Comparison of ENCODE assay signal across 17 cellular contexts in the genomic region with DNA sequence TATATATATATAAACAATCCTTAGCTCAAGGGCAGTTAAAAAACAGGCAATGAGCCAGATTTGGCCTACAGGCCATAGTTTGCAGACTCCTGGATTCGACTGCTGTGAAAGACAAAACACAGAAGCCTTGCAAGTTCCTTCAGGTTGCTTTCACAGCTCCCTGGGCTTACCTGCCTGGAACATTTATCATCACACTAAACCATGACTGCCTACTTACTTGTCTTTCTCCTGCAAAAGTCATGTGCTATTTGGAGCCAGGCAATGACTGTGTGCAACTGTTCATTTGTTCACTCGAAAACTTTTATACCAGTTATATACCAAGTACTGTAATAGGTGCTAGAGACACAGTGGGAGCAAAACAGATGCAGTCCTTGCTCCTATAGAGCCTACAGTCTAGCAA. TPM values are rescaled to one million over a fixed set of nuclear protein-coding genes. Genes with fewer than 3 reads are reported as not detected.
A peak's percentile ranks its signal among the peaks of the same experiment; 100 is the strongest.
DNase-seq lines count a peak whose midpoint lies in the region; ATAC-seq and TF ChIP-seq lines count a peak whose summit lies in the region.
"Had no signal": no experiment of that assay in that cellular context is flagged by ENCODE, and none has a peak within 500 bp of the region (broad histone marks: within the 10 kb centered on the region; RNA-seq: fewer than 3 reads in every experiment).

No MANE protein-coding gene starts in this region.

- peak overlapping the region; percentile 57; the same call in 1 of the 2 replicates for H2AFZ ChIP-seq in SK-N-SH (ENCODE audit: low read depth)
- peak overlapping the region; percentile 83 for H2AFZ ChIP-seq in Karpas-422 (ENCODE audit: low read length)

- no peaks in the 10 kb centered on the region for H3F3A ChIP-seq in SK-N-SH (replicated peaks; ENCODE audit: insufficient read depth)

- H3K27ac Mint-ChIP-seq in activated naive CD8-positive, alpha-beta T cell, result peak overlapping the region; percentile 94
- peak overlapping the region; percentile 52 to 92 (median 84) for H3K27ac Mint-ChIP-seq in naive thymus-derived CD8-positive, alpha-beta T cell

- ATAC-seq in SK-N-SH treated with all-trans-retinoic acid at 6 μM for 48 hours (no peak), psoas muscle (no peak), GM21737 (IDR thresholded peaks at IDR 0.05; ENCODE audit: unreplicated experiment) (no peak), HG02763 (IDR thresholded peaks at IDR 0.05; ENCODE audit: unreplicated experiment) (no peak)
- no peak for ATAC-seq in naive thymus-derived CD8-positive, alpha-beta T cell
- ATAC-seq: left ventricle myocardium superior, right cardiac atrium had no signal

- POLR2A ChIA-PET in SK-N-SH (lab: Yijun Ruan, JAX), result interaction anchor here (1.0 kb wide), 1 partner anchor 161 kb away, joined by 4 read pairs; no protein-coding TSS in a partner anchor
- POLR2A ChIA-PET in naive thymus-derived CD8-positive, alpha-beta T cell (lab: Charles Lee), result interaction anchor here (0.6 to 4.7 kb wide), 11 partner anchors 9 to 804 kb away, joined by 3 to 14 read pairs (median 3); no protein-coding TSS in a partner anchor

- H3K4me1 ChIP-seq in SK-N-SH (ENCODE audit: control insufficient read depth in 1 of 2, insufficient read depth in 2 of 2, low read depth in 1 of 2, low read length in 1 of 2), result peaks cover 0 to 7% of the 10 kb centered on the region in 2 experiments; a peak in 3 of 4 replicates
- H3K4me1 ChIP-seq in Karpas-422 (ENCODE audit: low read length), result peaks cover 35% of the 10 kb centered on the region
- H3K4me1 ChIP-seq in psoas muscle, result peaks cover 21% of the 10 kb centered on the region

- 55% methylated on average over 2 of the region's 2 CpGs for WGBS in SK-N-SH (ENCODE audit: low lambda C conversion rate)
- WGBS in psoas muscle, 3 donors, result 90 to 94% (median 92%) methylated on average over 2 of the region's 2 CpGs

- CTCF ChIA-PET in SK-N-SH (lab: Yijun Ruan, JAX), result interaction anchor here (1.2 to 6.7 kb wide), 3 partner anchors 110 to 160 kb away, joined by 3 to 53 read pairs (median 30); no protein-coding TSS in a partner anchor

- H3K9me3 ChIP-seq in SK-N-SH (no peaks in the 10 kb centered on the region), Karpas-422 (ENCODE audit: low read length) (no peaks in the 10 kb centered on the region), psoas muscle (no peaks in the 10 kb centered on the region)

- H3K4me3 ChIP-seq in SK-N-SH (ENCODE audit: low read depth in 2 of 2, low read length in 1 of 2), result no peak overlapping the region
- no peak overlapping the region for H3K4me3 ChIP-seq in Karpas-422 (ENCODE audit: low read length)
- no peak overlapping the region for H3K4me3 ChIP-seq in psoas muscle

- H3K36me3 Mint-ChIP-seq in activated naive CD8-positive, alpha-beta T cell, result peaks cover 3% of the 10 kb centered on the region
- H3K36me3 Mint-ChIP-seq in naive thymus-derived CD8-positive, alpha-beta T cell, result no peaks in the 10 kb centered on the region

- TF ChIP-seq EP300 in SK-N-SH (IDR thresholded peaks at IDR 0.05; ENCODE audit: borderline replicate concordance in 1 of 2, low read depth in 1 of 2, low read length in 1 of 2), result no peak

- H3K4me2 ChIP-seq in SK-N-SH (no peak overlapping the region), Karpas-422 (ENCODE audit: low read depth, low read length, poor library complexity, severe bottlenecking) (no peak overlapping the region)

- peaks cover 61% of the 10 kb centered on the region for H3K4me1 Mint-ChIP-seq in activated naive CD8-positive, alpha-beta T cell (ENCODE audit: low read depth)
- H3K4me1 Mint-ChIP-seq in naive thymus-derived CD8-positive, alpha-beta T cell, result peaks cover 22 to 69% (median 64%) of the 10 kb centered on the region in 4 donors

- no peaks in the 10 kb centered on the region for H3K9me3 Mint-ChIP-seq in activated naive CD8-positive, alpha-beta T cell (ENCODE audit: low read depth)
- peaks cover 0 to 5% (median 0%) of the 10 kb centered on the region in 9 donors for H3K9me3 Mint-ChIP-seq in naive thymus-derived CD8-positive, alpha-beta T cell
- H3K9me3 Mint-ChIP-seq: neural crest cell had no signal

- no peaks in the 10 kb centered on the region for H3K9me2 ChIP-seq in SK-N-SH
- H3K9me2 ChIP-seq in Karpas-422 (replicated peaks; ENCODE audit: insufficient read depth, low read length), result 0 out of 2 replicates have a peak, but pooled peaks cover 3% of the 10 kb centered on the region

- no peaks in the 10 kb centered on the region for H3K79me2 ChIP-seq in SK-N-SH (ENCODE audit: insufficient read depth)
- no peaks in the 10 kb centered on the region for H3K79me2 ChIP-seq in Karpas-422 (ENCODE audit: low read length)

- H3K27me3 Mint-ChIP-seq in activated naive CD8-positive, alpha-beta T cell, result no peaks in the 10 kb centered on the region
- no peaks in the 10 kb centered on the region for H3K27me3 Mint-ChIP-seq in naive thymus-derived CD8-positive, alpha-beta T cell

- H4K20me1 ChIP-seq in SK-N-SH (ENCODE audit: insufficient read depth) (no peaks in the 10 kb centered on the region), Karpas-422 (ENCODE audit: insufficient read depth, low read depth, low read length) (peaks cover 11% of the 10 kb centered on the region; the same call in 1 of the 2 replicates)

- intact Hi-C loops in psoas muscle (cut with DNase I), result loop anchor here (5.0 kb wide), 3 partner anchors 35 to 105 kb away; no protein-coding TSS in a partner anchor

- TF ChIP-seq CTCF in SK-N-SH (IDR thresholded peaks at IDR 0.05) (no peak), psoas muscle (IDR thresholded peaks at IDR 0.05) (no peak)

- H3K4me3 Mint-ChIP-seq in activated naive CD8-positive, alpha-beta T cell, result peak overlapping the region; percentile 33
- peak overlapping the region; percentile 0 to 69 (median 55) for H3K4me3 Mint-ChIP-seq in naive thymus-derived CD8-positive, alpha-beta T cell
- H3K4me3 Mint-ChIP-seq: neural crest cell had no signal

- H3K36me3 ChIP-seq in SK-N-SH (replicated peaks in 1 of 2; ENCODE audit: control insufficient read depth in 1 of 2, insufficient read depth in 2 of 2, low read length in 1 of 2), result no peaks in the 10 kb centered on the region
- H3K36me3 ChIP-seq in Karpas-422 (ENCODE audit: insufficient read depth, low read length), result no peaks in the 10 kb centered on the region
- H3K36me3 ChIP-seq in psoas muscle (ENCODE audit: insufficient read depth in 1 of 2, low read depth in 1 of 2), result no peaks in the 10 kb centered on the region
- H3K36me3 ChIP-seq: brain microvascular endothelial cell had no signal

- no peak for TF ChIP-seq RAD21 in SK-N-SH (IDR thresholded peaks at IDR 0.05; ENCODE audit: low read length)

- H3K9ac ChIP-seq in SK-N-SH, result no peak overlapping the region
- no peak overlapping the region for H3K9ac ChIP-seq in Karpas-422 (ENCODE audit: low read length)

- H3K27ac ChIP-seq in SK-N-SH (ENCODE audit: low read depth in 2 of 2, low read length in 1 of 2), result no peak overlapping the region; a peak in 1 of 4 replicates
- no peak overlapping the region for H3K27ac ChIP-seq in Karpas-422 (ENCODE audit: low read length)
- H3K27ac ChIP-seq in psoas muscle, result no peak overlapping the region
- H3K27ac ChIP-seq: brain microvascular endothelial cell had no signal

- DNase-seq in SK-N-SH, result no peak
- DNase-seq in Karpas-422, result peak; percentile 45
- no peak for DNase-seq in naive thymus-derived CD8-positive, alpha-beta T cell
- no peak for DNase-seq in psoas muscle
- DNase-seq: 8988T; brain microvascular endothelial cell; COR-L47; left ventricle myocardium superior; NCI-H2171 treated with DMSO at 0.1 percent for 48 hours; right cardiac atrium; stimulated activated CD4-positive, alpha-beta T cell treated with anti-CD3 and anti-CD28 coated beads, Interleukin-2, amount 100 ng/mL, for 48 hours; trophoblast cell had no signal

- H3K27me3 ChIP-seq in SK-N-SH (ENCODE audit: insufficient read depth), result no peaks in the 10 kb centered on the region
- no peaks in the 10 kb centered on the region for H3K27me3 ChIP-seq in Karpas-422 (ENCODE audit: low read length)
- H3K27me3 ChIP-seq in psoas muscle (ENCODE audit: insufficient read depth in 3 of 3, low read length in 2 of 3), result no peaks in the 10 kb centered on the region
- H3K27me3 ChIP-seq: brain microvascular endothelial cell had no signal

TF ChIP-seq in SK-N-SH, 30 proteins besides CTCF, POLR2A, EP300 and RAD21:
- no peak for TF ChIP-seq EZH2phosphoT487 (IDR thresholded peaks at IDR 0.05; ENCODE audit: borderline replicate concordance, low read depth)
- TF ChIP-seq, protein P1, sequence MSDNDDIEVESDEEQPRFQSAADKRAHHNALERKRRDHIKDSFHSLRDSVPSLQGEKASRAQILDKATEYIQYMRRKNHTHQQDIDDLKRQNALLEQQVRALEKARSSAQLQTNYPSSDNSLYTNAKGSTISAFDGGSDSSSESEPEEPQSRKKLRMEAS (IDR thresholded peaks at IDR 0.05; ENCODE audit: low read depth), result no peak
- TF ChIP-seq YY1 (IDR thresholded peaks at IDR 0.05; ENCODE audit: low read depth), result no peak

TF ChIP-seq in SK-N-SH treated with all-trans-retinoic acid at 6 μM for 48 hours, 23 proteins besides CTCF, POLR2A, EP300 and RAD21 (continues in another document):
- TF ChIP-seq RARB (CRISPR knock-in tag; IDR thresholded peaks at IDR 0.05), result no peak

RNA-seq across cellular contexts. Expression of gene RPS6KA5, which starts 2.2 kb away (rescaled TPM):
- polyA plus RNA-seq in SK-N-SH (2012; rRNA removed) (0.67 and 0.78 TPM in 2 replicates), psoas muscle (1 to 10 TPM in 2 of 3 donors, under 1 TPM in 1; 0.94 to 3.9 (median 3.7) TPM)
- polyA plus RNA-seq in SK-N-SH (2012; cell fraction: cytosol; rRNA removed), result 0.98 TPM in 2 replicates
- polyA plus RNA-seq in SK-N-SH (2012; cell fraction: nucleus; rRNA removed), result 0.65 and 0.75 TPM in 2 replicates
- 5.5 and 7.8 TPM in 2 replicates for total RNA-seq in Karpas-422 (2014; rRNA removed; shearing (Covaris generic); ENCODE audit: low replicate concordance)
- total RNA-seq in naive thymus-derived CD8-positive, alpha-beta T cell, result 10 to 100 TPM; 18.4 to 23.2 TPM
- 10 to 100 TPM; 12.3 to 14.5 (median 14.3) TPM for polyA plus RNA-seq in naive thymus-derived CD8-positive, alpha-beta T cell
- total RNA-seq in psoas muscle, result 10 to 100 TPM; 11.5 to 20.0 (median 15.8) TPM

RNA-seq across cellular contexts. Expression of gene DGLUCY, which starts 51.3 kb away (rescaled TPM):
- polyA plus RNA-seq in SK-N-SH (2012; rRNA removed) (17.2 and 21.2 TPM in 2 replicates), psoas muscle (10 to 100 TPM; 20.4 to 53.1 (median 43.2) TPM)
- polyA plus RNA-seq in SK-N-SH (2012; cell fraction: cytosol; rRNA removed), result 10.3 and 13.6 TPM in 2 replicates
- polyA plus RNA-seq in SK-N-SH (2012; cell fraction: nucleus; rRNA removed), result 30.7 and 41.6 TPM in 2 replicates
- 90.0 and 99.9 TPM in 2 replicates for total RNA-seq in Karpas-422 (2014; rRNA removed; shearing (Covaris generic); ENCODE audit: low replicate concordance)
- total RNA-seq in naive thymus-derived CD8-positive, alpha-beta T cell, result 10 to 100 TPM; 83.5 to 83.9 TPM
- polyA plus RNA-seq in naive thymus-derived CD8-positive, alpha-beta T cell, result 10 to 100 TPM; 24.9 to 38.5 (median 28.5) TPM
- total RNA-seq in psoas muscle, result 100 to 1,000 TPM in 2 of 4 donors, 10 to 100 TPM in 2; 77.5 to 135 (median 98.7) TPM
